In genomic region chr5:139664727-139665351, GRCh38 we compare ENCODE assay signal across 10 cellular contexts. TPM values are rescaled to one million over a fixed set of nuclear protein-coding genes. Genes with fewer than 3 reads are reported as not detected.
DNase-seq lines count a peak whose midpoint lies in the region; ATAC-seq and TF ChIP-seq lines count a peak whose summit lies in the region.
"Had no signal": no experiment of that assay in that cellular context is flagged by ENCODE, and none has a peak within 500 bp of the region (broad histone marks: within the 10 kb centered on the region; RNA-seq: fewer than 3 reads in every experiment).

No MANE protein-coding gene starts in this region.

- H3K4me3 ChIP-seq in dorsolateral prefrontal cortex (peak overlapping the region in 34 of 59 donors; percentile 0 to 44 (median 24)), testis (no peak overlapping the region)
- H3K4me3 ChIP-seq: esophagus squamous epithelium had no signal

- CTCF ChIA-PET in activated CD8-positive, alpha-beta T cell treated with anti-CD3 and anti-CD28 coated beads, Interleukin-2, amount 10 ng/mL, durations not matched to agents 7 days and 5 days (lab: Charles Lee) = interaction anchor here (1.1 kb wide), 1 partner anchor 31 kb away, joined by 3 read pairs; no protein-coding TSS in a partner anchor

- WGBS in testis, 2 donors = 53% methylated on average over 15 of the region's 15 CpGs; no CpG with 5 or more reads in 1 of the 2 donors

- peaks cover 60% of the 10 kb centered on the region for H3K4me1 ChIP-seq in testis

- no peak overlapping the region for H3K27ac Mint-ChIP-seq in activated CD8-positive, alpha-beta T cell treated with anti-CD3 and anti-CD28 coated beads, Interleukin-2, amount 10 ng/mL, durations not matched to agents 7 days and 5 days
- no peak overlapping the region for H3K27ac Mint-ChIP-seq in T-helper 17 cell

- no peak for TF ChIP-seq POLR2A in testis (IDR thresholded peaks at IDR 0.05)

- no peaks in the 10 kb centered on the region for H3K36me3 Mint-ChIP-seq in activated CD8-positive, alpha-beta T cell treated with anti-CD3 and anti-CD28 coated beads, Interleukin-2, amount 10 ng/mL, durations not matched to agents 7 days and 5 days (ENCODE audit: low read depth)
- peaks cover 2% of the 10 kb centered on the region for H3K36me3 Mint-ChIP-seq in T-helper 17 cell (ENCODE audit: low read depth)

- peak in 3 of 10 donors; percentile 61 to 71 (median 61) for DNase-seq in dorsolateral prefrontal cortex
- DNase-seq in midbrain (lab: John Stamatoyannopoulos, UW) = peak; percentile 64
- peak; percentile 85 for DNase-seq in testis
- DNase-seq in activated CD8-positive, alpha-beta T cell treated with anti-CD3 and anti-CD28 coated beads, Interleukin-2, amount 10 ng/mL, durations not matched to agents 7 days and 5 days = no peak
- DNase-seq in GM19238 (ENCODE audit: insufficient read length, low spot score) = no peak
- DNase-seq in NCI-H345 (lab: John Stamatoyannopoulos, UW) = no peak
- DNase-seq in T-helper 17 cell = no peak
- DNase-seq: DMS53, esophagus squamous epithelium had no signal

- no peaks in the 10 kb centered on the region for H3K27me3 ChIP-seq in dorsolateral prefrontal cortex
- no peaks in the 10 kb centered on the region for H3K27me3 ChIP-seq in testis
- H3K27me3 ChIP-seq: esophagus squamous epithelium had no signal

- H3K9me3 ChIP-seq in KOPT-K1 (ENCODE audit: insufficient read depth, low read length, poor library complexity, severe bottlenecking) (no peaks in the 10 kb centered on the region), testis (no peaks in the 10 kb centered on the region), T-helper 17 cell (ENCODE audit: control insufficient read depth, low read length, poor library complexity, severe bottlenecking) (no peaks in the 10 kb centered on the region)
- H3K9me3 ChIP-seq: esophagus squamous epithelium had no signal

- peak overlapping the region; percentile 12 for H3K27ac ChIP-seq in KOPT-K1 (ENCODE audit: low read depth, low read length, poor library complexity, severe bottlenecking)
- H3K27ac ChIP-seq in dorsolateral prefrontal cortex = peak overlapping the region; percentile 68 to 100 (median 99)
- H3K27ac ChIP-seq in testis = no peak overlapping the region

- intact Hi-C loops in dorsolateral prefrontal cortex (cut with DNase I) = no loop called here
- intact Hi-C loops in testis (cut with DNase I; ENCODE audit: low total_unique reads) = no loop called here

- TF ChIP-seq CTCF in dorsolateral prefrontal cortex (IDR thresholded peaks at IDR 0.05 in 54 of 56, conservative IDR thresholded peaks at IDR 0.05 in 2 of 56; ENCODE audit: low read depth in 1 of 56, partially characterized antibody in 56 of 56) (no peak), testis (IDR thresholded peaks at IDR 0.05) (no peak)

- peaks cover 34% of the 10 kb centered on the region for H3K4me1 Mint-ChIP-seq in activated CD8-positive, alpha-beta T cell treated with anti-CD3 and anti-CD28 coated beads, Interleukin-2, amount 10 ng/mL, durations not matched to agents 7 days and 5 days (ENCODE audit: low read depth)
- H3K4me1 Mint-ChIP-seq in T-helper 17 cell = peaks cover 17% of the 10 kb centered on the region

- H3K36me3 ChIP-seq in KOPT-K1 (ENCODE audit: insufficient read depth, low read length) = no peaks in the 10 kb centered on the region; the same call in 1 of the 2 replicates
- no peaks in the 10 kb centered on the region for H3K36me3 ChIP-seq in testis (ENCODE audit: low read depth, missing control alignments)
- H3K36me3 ChIP-seq: esophagus squamous epithelium had no signal

- H3K4me3 Mint-ChIP-seq in activated CD8-positive, alpha-beta T cell treated with anti-CD3 and anti-CD28 coated beads, Interleukin-2, amount 10 ng/mL, durations not matched to agents 7 days and 5 days = no peak overlapping the region
- no peak overlapping the region for H3K4me3 Mint-ChIP-seq in T-helper 17 cell

- ATAC-seq in activated CD8-positive, alpha-beta T cell treated with anti-CD3 and anti-CD28 coated beads, Interleukin-2, amount 10 ng/mL, durations not matched to agents 7 days and 5 days = no peak
- no peak for ATAC-seq in T-helper 17 cell

- POLR2A ChIA-PET in activated CD8-positive, alpha-beta T cell treated with anti-CD3 and anti-CD28 coated beads, Interleukin-2, amount 10 ng/mL, durations not matched to agents 7 days and 5 days (lab: Charles Lee) = no interaction called here

- H3K27me3 Mint-ChIP-seq in activated CD8-positive, alpha-beta T cell treated with anti-CD3 and anti-CD28 coated beads, Interleukin-2, amount 10 ng/mL, durations not matched to agents 7 days and 5 days (ENCODE audit: low read depth) = no peaks in the 10 kb centered on the region
- H3K27me3 Mint-ChIP-seq in T-helper 17 cell = no peaks in the 10 kb centered on the region

- no peaks in the 10 kb centered on the region for H3K9me3 Mint-ChIP-seq in activated CD8-positive, alpha-beta T cell treated with anti-CD3 and anti-CD28 coated beads, Interleukin-2, amount 10 ng/mL, durations not matched to agents 7 days and 5 days (ENCODE audit: insufficient read depth)

RNA-seq across cellular contexts. Expression of gene CXXC5, which starts 16.7 kb away (rescaled TPM):
- total RNA-seq in dorsolateral prefrontal cortex (100 to 1,000 TPM in 83 of 120 experiments, 10 to 100 TPM in 37; 79.1 to 229 (median 108) TPM), testis (10 to 100 TPM; 71.1 to 78.3 TPM), T-helper 17 cell (1 to 10 TPM; 3.2 to 4.3 TPM)
- polyA plus RNA-seq in testis (ENCODE audit: insufficient read depth, low read depth, low replicate concordance) = 94.7 TPM
- 1 to 10 TPM; 1.2 to 2.0 TPM for total RNA-seq in activated CD8-positive, alpha-beta T cell treated with anti-CD3 and anti-CD28 coated beads, Interleukin-2, amount 10 ng/mL, durations not matched to agents 7 days and 5 days

Comparison
In these comparisons a context has a peak if more than half of its experiments do, and no peak if none do; other contexts are left out.
1. H3K27ac ChIP-seq: peak in KOPT-K1 (single experiment) and dorsolateral prefrontal cortex (59 of 59); none in testis (0 of 2).
2. DNase-seq: peak in midbrain (single experiment) and testis (single experiment); none in activated CD8-positive, alpha-beta T cell treated with anti-CD3 and anti-CD28 coated beads, Interleukin-2, amount 10 ng/mL, durations not matched to agents 7 days and 5 days (single experiment), GM19238 (single experiment), NCI-H345 (single experiment) and T-helper 17 cell (0 of 3).
3. H3K4me3 ChIP-seq: peak in dorsolateral prefrontal cortex (34 of 59); none in testis (0 of 2).
4. RNA of gene CXXC5, which starts 16.7 kb away (total RNA-seq): 79.1 to 229 TPM in dorsolateral prefrontal cortex and 71.1 to 78.3 TPM in testis; 3.2 to 4.3 TPM in T-helper 17 cell and 1.2 to 2.0 TPM in activated CD8-positive, alpha-beta T cell treated with anti-CD3 and anti-CD28 coated beads, Interleukin-2, amount 10 ng/mL, durations not matched to agents 7 days and 5 days; every median in the first group is over 10 times any median in the second.